In genomic region chr11:116724813-116725212, GRCh38 we compare ENCODE assay signal across 30 cellular contexts.
"Had no signal": no experiment of that assay in that cellular context is flagged by ENCODE, and none has a peak within 500 bp of the region (broad histone marks: within the 10 kb centered on the region; RNA-seq: fewer than 3 reads in every experiment).

No MANE protein-coding gene starts in this region.

- H3K9me3 Mint-ChIP-seq: activated B cell treated with CpG ODN at 0.5 μM for 24 hours; activated CD4-positive, alpha-beta memory T cell treated with anti-CD3 and anti-CD28 coated beads for 36 hours; activated naive CD4-positive, alpha-beta T cell treated with anti-CD3 and anti-CD28 coated beads, Interleukin-2, amount 10 ng/mL, durations not matched to agents 7 days and 5 days; activated naive CD8-positive, alpha-beta T cell treated with anti-CD3 and anti-CD28 coated beads, Interleukin-2, amount 50 U/mL, for 24 hours; brain had no signal

- H3K27ac Mint-ChIP-seq: activated B cell treated with CpG ODN at 0.5 μM for 24 hours; activated CD4-positive, alpha-beta memory T cell treated with anti-CD3 and anti-CD28 coated beads for 36 hours; activated naive CD4-positive, alpha-beta T cell treated with anti-CD3 and anti-CD28 coated beads, Interleukin-2, amount 10 ng/mL, durations not matched to agents 7 days and 5 days; activated naive CD8-positive, alpha-beta T cell; activated naive CD8-positive, alpha-beta T cell treated with anti-CD3 and anti-CD28 coated beads, Interleukin-2, amount 50 U/mL, for 24 hours had no signal

- DNase-seq: activated B cell treated with CpG ODN at 0.5 μM for 24 hours; activated CD4-positive, alpha-beta memory T cell treated with anti-CD3 and anti-CD28 coated beads for 36 hours; activated CD4-positive, alpha-beta T cell treated with anti-CD3 and anti-CD28 coated beads for 4 hours; activated CD4-positive, alpha-beta T cell treated with anti-CD3 and anti-CD28 coated beads, Interleukin-2, amount 50 U/mL, for 1 hour; activated CD4-positive, CD25-positive, alpha-beta regulatory T cell treated with anti-CD3 and anti-CD28 coated beads, Interleukin-2, amount 50 U/mL, for 72 hours; activated CD8-positive, alpha-beta memory T cell treated with anti-CD3 and anti-CD28 coated beads, Interleukin-2, amount 50 U/mL, for 48 hours; activated effector memory CD4-positive, alpha-beta T cell treated with Interleukin-2 at 50 U/mL for 16 hours; activated naive CD4-positive, alpha-beta T cell treated with anti-CD3 and anti-CD28 coated beads, Interleukin-2, amount 10 ng/mL, durations not matched to agents 7 days and 5 days; activated naive CD8-positive, alpha-beta T cell treated with anti-CD3 and anti-CD28 coated beads, Interleukin-2, amount 50 U/mL, for 24 hours; activated T-cell treated with anti-CD3 and anti-CD28 coated beads, Interleukin-2, amount 50 U/mL, for 48 hours; MM.1S; MV-4-11; NCI-H1092; NCI-H1436 treated with DMSO at 0.1 percent for 48 hours; NCI-H1694 treated with DMSO at 0.1 percent for 48 hours; NCI-H2029; NCI-H345; NCI-H526; NCI-H748 treated with DMSO at 0.1 percent for 48 hours; NK-92 treated with Interleukin-12 subunit alpha and Interleukin-12 subunit beta, amount 100 ng/mL, for 24 hours; PC-9; Right ventricle myocardium superior; SW 1271; T-helper 1 cell; T-helper 2 cell; T-helper 9 cell had no signal

- H3K27me3 Mint-ChIP-seq: brain had no signal

- ATAC-seq: activated naive CD8-positive, alpha-beta T cell treated with anti-CD3 and anti-CD28 coated beads, Interleukin-2, amount 50 U/mL, for 24 hours had no signal

- H3K4me3 ChIP-seq: PC-9 had no signal

- H3K4me1 Mint-ChIP-seq: activated B cell treated with CpG ODN at 0.5 μM for 24 hours; activated naive CD4-positive, alpha-beta T cell treated with anti-CD3 and anti-CD28 coated beads, Interleukin-2, amount 10 ng/mL, durations not matched to agents 7 days and 5 days; activated naive CD8-positive, alpha-beta T cell treated with anti-CD3 and anti-CD28 coated beads, Interleukin-2, amount 50 U/mL, for 24 hours had no signal

- H3K36me3 Mint-ChIP-seq: activated CD4-positive, alpha-beta memory T cell treated with anti-CD3 and anti-CD28 coated beads for 36 hours; activated naive CD4-positive, alpha-beta T cell treated with anti-CD3 and anti-CD28 coated beads, Interleukin-2, amount 10 ng/mL, durations not matched to agents 7 days and 5 days; activated naive CD8-positive, alpha-beta T cell; brain had no signal

- H3K4me3 Mint-ChIP-seq: activated B cell treated with CpG ODN at 0.5 μM for 24 hours; activated CD4-positive, alpha-beta memory T cell treated with anti-CD3 and anti-CD28 coated beads for 36 hours; activated naive CD4-positive, alpha-beta T cell treated with anti-CD3 and anti-CD28 coated beads, Interleukin-2, amount 10 ng/mL, durations not matched to agents 7 days and 5 days; activated naive CD8-positive, alpha-beta T cell; activated naive CD8-positive, alpha-beta T cell treated with anti-CD3 and anti-CD28 coated beads, Interleukin-2, amount 50 U/mL, for 24 hours; brain had no signal

- H3K4me2 ChIP-seq: KMS-11, PC-9 had no signal

- H3K27ac ChIP-seq: KMS-11, PC-9, VCaP had no signal

- H3K9ac ChIP-seq: KMS-11 had no signal

- H2AFZ ChIP-seq: PC-9 had no signal
